ENCODE assay signal across 8 cellular contexts in the genomic region with DNA sequence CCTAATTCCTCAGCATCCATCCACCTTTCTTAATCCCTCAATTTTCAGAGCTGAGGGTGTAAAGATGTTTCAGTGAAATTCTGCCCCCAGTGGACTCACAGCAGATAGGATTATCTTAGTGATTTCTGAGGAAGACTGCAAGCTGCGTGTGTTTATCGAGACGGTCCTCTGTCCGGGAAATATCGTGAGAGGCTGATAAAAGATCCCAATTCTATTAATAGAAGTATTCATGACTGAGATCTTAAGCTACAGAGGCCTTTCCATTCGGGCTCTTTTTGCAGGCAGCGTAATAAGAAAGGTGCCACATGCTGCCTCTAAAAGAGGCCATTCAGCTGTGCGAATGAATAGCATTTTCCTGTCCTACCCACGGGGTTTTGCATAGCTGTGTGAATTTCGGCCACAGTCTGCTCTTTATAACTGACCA.
DNase-seq lines count a peak whose midpoint lies in the region; ATAC-seq and TF ChIP-seq lines count a peak whose summit lies in the region.

No MANE protein-coding gene starts in this region.

- H3K4me1 ChIP-seq in HAP-1 (peaks cover 40% of the 10 kb centered on the region), left lung (peaks cover 0 to 39% of the 10 kb centered on the region in 2 donors)
- no peaks in the 10 kb centered on the region for H3K4me1 ChIP-seq in effector memory CD4-positive, alpha-beta T cell (ENCODE audit: control insufficient read depth, insufficient read depth, low read length, poor library complexity, severe bottlenecking)

- intact Hi-C loops in left lung (cut with DNase I) = no loop called here

- TF ChIP-seq CTCF in VCaP (conservative IDR thresholded peaks at IDR 0.05) (peak; percentile 70), left lung (IDR thresholded peaks at IDR 0.05) (peak in 1 of 2 donors; percentile 14)

- H3K36me3 ChIP-seq in HAP-1 (replicated peaks) (no peaks in the 10 kb centered on the region), left lung (no peaks in the 10 kb centered on the region)
- no peaks in the 10 kb centered on the region for H3K36me3 ChIP-seq in effector memory CD4-positive, alpha-beta T cell (ENCODE audit: control insufficient read depth, insufficient read depth, low read length)

- DNase-seq in Ammon's horn (ENCODE audit: low spot score) = peak; percentile 39
- peak; percentile 36 to 62 for DNase-seq in HAP-1 (ENCODE audit: low spot score in 2 of 2)
- no peak for DNase-seq in left lung
- DNase-seq in effector memory CD4-positive, alpha-beta T cell = no peak
- DNase-seq in NCI-H1048 (lab: John Stamatoyannopoulos, UW) = no peak

- in situ Hi-C loops in HAP-1 (cut with MboI; ENCODE audit: low sequenced_read_pairs) = loop anchor here (10.0 kb wide), 1 partner anchor 64 kb away; no protein-coding TSS in a partner anchor

- ATAC-seq in left lung (no peak), GM18873 (IDR thresholded peaks at IDR 0.05; ENCODE audit: low FRiP score, unreplicated experiment) (no peak), HG03175 (IDR thresholded peaks at IDR 0.05; ENCODE audit: unreplicated experiment) (no peak)

- no peaks in the 10 kb centered on the region for H3K27me3 ChIP-seq in HAP-1 (ENCODE audit: low read depth)
- H3K27me3 ChIP-seq in left lung = no peaks in the 10 kb centered on the region
- no peaks in the 10 kb centered on the region for H3K27me3 ChIP-seq in effector memory CD4-positive, alpha-beta T cell (replicated peaks; ENCODE audit: control insufficient read depth, insufficient read depth, low read length, poor library complexity, severe bottlenecking)

- no peak overlapping the region for H3K4me3 ChIP-seq in HAP-1
- H3K4me3 ChIP-seq in left lung = no peak overlapping the region
- no peak overlapping the region for H3K4me3 ChIP-seq in effector memory CD4-positive, alpha-beta T cell (ENCODE audit: insufficient read depth, low read depth, low read length, poor library complexity, severe bottlenecking)

- H3K9me3 ChIP-seq in HAP-1 (no peaks in the 10 kb centered on the region), left lung (no peaks in the 10 kb centered on the region)
- no peaks in the 10 kb centered on the region for H3K9me3 ChIP-seq in effector memory CD4-positive, alpha-beta T cell (ENCODE audit: control insufficient read depth, low read length)

- H3K27ac ChIP-seq in VCaP (peak overlapping the region; percentile 40), left lung (peak overlapping the region; percentile 49 to 51)
- no peak overlapping the region for H3K27ac ChIP-seq in effector memory CD4-positive, alpha-beta T cell (ENCODE audit: insufficient read depth, low read length, poor library complexity, severe bottlenecking)

Comparison
In these comparisons a context has a peak if more than half of its experiments do, and no peak if none do; other contexts are left out.
1. DNase-seq: peak in Ammon's horn (single experiment) and HAP-1 (2 of 2); none in left lung (0 of 2), effector memory CD4-positive, alpha-beta T cell (0 of 3) and NCI-H1048 (single experiment).